ENCODE assay signal across 2 cellular contexts in the genomic region with DNA sequence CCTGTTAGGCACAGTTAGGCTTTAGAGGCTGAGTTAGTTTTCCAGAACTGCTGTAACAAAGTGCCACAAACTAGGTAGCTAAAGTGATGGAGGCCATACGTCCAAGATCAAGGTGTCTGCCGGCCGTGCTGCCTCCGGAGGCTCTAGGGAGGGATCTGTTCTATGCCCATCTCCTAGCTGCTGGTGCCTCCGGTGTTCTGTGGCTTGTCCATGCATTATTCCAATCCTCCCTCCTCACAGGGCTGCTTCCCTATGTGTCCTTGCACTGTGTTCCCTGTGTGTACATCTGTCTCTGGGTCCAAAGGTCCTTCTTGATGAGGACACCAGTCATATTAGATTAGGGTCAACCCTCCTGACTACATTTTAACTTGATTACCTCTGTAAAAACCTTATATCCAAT. TPM values are rescaled to one million over a fixed set of nuclear protein-coding genes. Genes with fewer than 3 reads are reported as not detected.
"Had no signal": no experiment of that assay in that cellular context is flagged by ENCODE, and none has a peak within 500 bp of the region (broad histone marks: within the 10 kb centered on the region; RNA-seq: fewer than 3 reads in every experiment).

No MANE protein-coding gene starts in this region.

RNA-seq across cellular contexts. Expression of a gene that starts 54.4 kb away (rescaled TPM):
- total RNA-seq: SJSA1 had no signal
- polyA plus RNA-seq: SK-N-SH had no signal
